ENCODE assay signal across 1 cellular context in the genomic region with DNA sequence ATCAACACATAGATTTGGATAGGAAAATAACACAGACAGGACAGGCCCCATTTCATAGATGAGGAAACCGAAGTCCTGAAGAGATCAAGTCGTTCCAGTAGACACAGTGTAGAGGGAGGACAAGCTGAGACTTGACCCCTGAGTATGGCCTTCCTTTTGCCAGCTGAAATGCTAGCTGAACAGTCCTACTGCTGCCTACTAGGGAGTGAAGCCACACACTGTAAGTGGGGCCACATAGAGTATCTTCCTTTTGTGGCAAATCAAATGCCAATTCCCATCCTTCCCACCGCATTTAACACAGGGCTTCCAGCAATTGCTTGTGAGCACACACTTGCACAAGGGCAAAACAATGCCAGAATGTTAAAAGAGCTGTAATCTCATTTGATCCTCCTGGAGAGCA.
TF ChIP-seq lines count a peak whose summit lies in the region.

No MANE protein-coding gene starts in this region.

TF ChIP-seq in HCT116, 20 proteins besides CTCF, POLR2A, EP300 and RAD21 (continued from another document):
- TF ChIP-seq, protein P1, sequence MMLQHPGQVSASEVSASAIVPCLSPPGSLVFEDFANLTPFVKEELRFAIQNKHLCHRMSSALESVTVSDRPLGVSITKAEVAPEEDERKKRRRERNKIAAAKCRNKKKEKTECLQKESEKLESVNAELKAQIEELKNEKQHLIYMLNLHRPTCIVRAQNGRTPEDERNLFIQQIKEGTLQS (IDR thresholded peaks at IDR 0.05) = no peak
- TF ChIP-seq SIN3A (IDR thresholded peaks at IDR 0.05; ENCODE audit: low read depth) (no peak), ZFX (IDR thresholded peaks at IDR 0.05) (no peak)
- TF ChIP-seq, protein P2, sequence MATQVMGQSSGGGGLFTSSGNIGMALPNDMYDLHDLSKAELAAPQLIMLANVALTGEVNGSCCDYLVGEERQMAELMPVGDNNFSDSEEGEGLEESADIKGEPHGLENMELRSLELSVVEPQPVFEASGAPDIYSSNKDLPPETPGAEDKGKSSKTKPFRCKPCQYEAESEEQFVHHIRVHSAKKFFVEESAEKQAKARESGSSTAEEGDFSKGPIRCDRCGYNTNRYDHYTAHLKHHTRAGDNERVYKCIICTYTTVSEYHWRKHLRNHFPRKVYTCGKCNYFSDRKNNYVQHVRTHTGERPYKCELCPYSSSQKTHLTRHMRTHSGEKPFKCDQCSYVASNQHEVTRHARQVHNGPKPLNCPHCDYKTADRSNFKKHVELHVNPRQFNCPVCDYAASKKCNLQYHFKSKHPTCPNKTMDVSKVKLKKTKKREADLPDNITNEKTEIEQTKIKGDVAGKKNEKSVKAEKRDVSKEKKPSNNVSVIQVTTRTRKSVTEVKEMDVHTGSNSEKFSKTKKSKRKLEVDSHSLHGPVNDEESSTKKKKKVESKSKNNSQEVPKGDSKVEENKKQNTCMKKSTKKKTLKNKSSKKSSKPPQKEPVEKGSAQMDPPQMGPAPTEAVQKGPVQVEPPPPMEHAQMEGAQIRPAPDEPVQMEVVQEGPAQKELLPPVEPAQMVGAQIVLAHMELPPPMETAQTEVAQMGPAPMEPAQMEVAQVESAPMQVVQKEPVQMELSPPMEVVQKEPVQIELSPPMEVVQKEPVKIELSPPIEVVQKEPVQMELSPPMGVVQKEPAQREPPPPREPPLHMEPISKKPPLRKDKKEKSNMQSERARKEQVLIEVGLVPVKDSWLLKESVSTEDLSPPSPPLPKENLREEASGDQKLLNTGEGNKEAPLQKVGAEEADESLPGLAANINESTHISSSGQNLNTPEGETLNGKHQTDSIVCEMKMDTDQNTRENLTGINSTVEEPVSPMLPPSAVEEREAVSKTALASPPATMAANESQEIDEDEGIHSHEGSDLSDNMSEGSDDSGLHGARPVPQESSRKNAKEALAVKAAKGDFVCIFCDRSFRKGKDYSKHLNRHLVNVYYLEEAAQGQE (IDR thresholded peaks at IDR 0.05; ENCODE audit: low read depth) = no peak
